ENCODE assay signal across 8 cellular contexts in the genomic region with DNA sequence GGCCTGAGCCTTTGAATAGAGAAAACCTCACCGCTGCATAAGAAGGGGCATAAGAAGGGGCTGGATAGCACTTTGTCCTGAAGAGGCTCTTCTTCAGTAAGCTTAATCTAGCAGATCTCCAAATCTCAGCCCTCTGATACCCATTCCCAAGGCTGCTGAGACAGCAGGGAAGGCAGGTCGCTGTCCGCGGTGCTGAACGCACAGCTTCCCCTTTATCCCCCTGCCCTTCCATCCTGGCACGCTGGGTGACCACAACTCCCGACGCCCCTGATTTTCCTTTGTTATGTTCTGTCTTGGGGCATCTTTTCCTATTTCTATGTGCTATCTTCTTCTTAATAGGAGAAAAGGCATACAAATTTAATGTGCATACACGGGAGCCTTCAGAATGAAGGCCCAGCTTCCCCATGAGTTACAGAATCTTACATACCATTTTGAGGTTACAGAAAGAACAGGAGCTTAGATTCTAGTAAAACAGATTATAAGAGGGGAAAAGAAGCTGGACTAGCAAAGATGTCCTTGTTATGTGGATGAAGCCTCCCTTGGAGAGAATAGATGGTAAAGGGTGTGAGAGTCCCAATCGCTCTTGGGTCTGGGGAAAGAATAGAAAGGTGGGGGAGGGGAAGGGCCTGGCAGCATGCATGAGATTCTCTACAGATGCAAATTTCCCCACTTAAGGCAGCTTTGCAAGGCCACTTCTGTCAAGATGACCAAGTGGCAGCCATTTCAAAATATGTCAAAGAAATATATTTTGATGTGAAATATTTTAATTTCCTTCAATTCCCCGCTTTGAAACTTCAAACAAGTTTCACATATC. TPM values are rescaled to one million over a fixed set of nuclear protein-coding genes. Genes with fewer than 3 reads are reported as not detected.
DNase-seq lines count a peak whose midpoint lies in the region; ATAC-seq and TF ChIP-seq lines count a peak whose summit lies in the region.

No MANE protein-coding gene starts in this region.

- TF ChIP-seq POLR2A in body of pancreas (IDR thresholded peaks at IDR 0.05): no peak

- ATAC-seq in body of pancreas (no peak), GM19397 (IDR thresholded peaks at IDR 0.05; ENCODE audit: unreplicated experiment) (no peak), HG03025 (IDR thresholded peaks at IDR 0.05; ENCODE audit: low FRiP score, unreplicated experiment) (no peak)

- H3K27me3 ChIP-seq in MG63: peaks cover 22% of the 10 kb centered on the region
- peaks cover 0 to 13% of the 10 kb centered on the region in 2 donors for H3K27me3 ChIP-seq in body of pancreas

- TF ChIP-seq CTCF in body of pancreas (IDR thresholded peaks at IDR 0.05): no peak

- H3K4me1 ChIP-seq in body of pancreas: no peaks in the 10 kb centered on the region

- H3K4me3 ChIP-seq in MG63 (no peak overlapping the region), body of pancreas (no peak overlapping the region)

- H3K36me3 ChIP-seq in MG63: no peaks in the 10 kb centered on the region
- no peaks in the 10 kb centered on the region for H3K36me3 ChIP-seq in body of pancreas (replicated peaks in 1 of 2; ENCODE audit: insufficient read depth in 1 of 2, low read depth in 2 of 2)

- peak; percentile 61 for DNase-seq in ELR (ENCODE audit: low read depth)
- peak; percentile 42 for DNase-seq in MG63
- peak; percentile 35 to 68 (median 50) for DNase-seq in body of pancreas
- peak; percentile 86 for DNase-seq in islet precursor cell
- DNase-seq in SW 1271 (lab: John Stamatoyannopoulos, UW): no peak
- DNase-seq in NCI-H1417 (lab: John Stamatoyannopoulos, UW): no peak

- 5 to 10% methylated on average over 11 of the region's 11 CpGs for WGBS in body of pancreas, 2 donors

- H3K27ac ChIP-seq in body of pancreas: no peak overlapping the region

- H3K9me3 ChIP-seq in MG63 (0 out of 2 replicates have a peak, but pooled peaks cover 2% of the 10 kb centered on the region), body of pancreas (no peaks in the 10 kb centered on the region)

- intact Hi-C loops in body of pancreas (cut with DNase I): no loop called here

RNA-seq across cellular contexts. Expression of gene SULT4A1, which starts 5.7 kb away (rescaled TPM):
- not detected in 2 replicates for total RNA-seq in MG63 (2014; rRNA removed; shearing (Covaris generic); ENCODE audit: low replicate concordance)
- under 1 TPM in 1 of 2 donors, not detected in 1; 0.26 TPM for total RNA-seq in body of pancreas

RNA-seq across cellular contexts. Expression of gene PNPLA5, which starts 23.8 kb away (rescaled TPM):
- not detected in 2 replicates for total RNA-seq in MG63 (2014; rRNA removed; shearing (Covaris generic); ENCODE audit: low replicate concordance)
- not detected for total RNA-seq in body of pancreas

RNA-seq across cellular contexts. Expression of gene PNPLA3, which starts 55.6 kb away (rescaled TPM):
- 4.1 and 6.7 TPM in 2 replicates for total RNA-seq in MG63 (2014; rRNA removed; shearing (Covaris generic); ENCODE audit: low replicate concordance)
- under 1 TPM; 0.66 to 0.78 TPM for total RNA-seq in body of pancreas

RNA-seq across cellular contexts. Expression of gene EFCAB6, which starts 55.9 kb away (rescaled TPM):
- 0.37 and 2.9 TPM in 2 replicates for total RNA-seq in MG63 (2014; rRNA removed; shearing (Covaris generic); ENCODE audit: low replicate concordance)
- total RNA-seq in body of pancreas: 1 to 10 TPM; 4.0 to 4.4 TPM

Comparison
In these comparisons a context has a peak if more than half of its experiments do, and no peak if none do; other contexts are left out.
1. DNase-seq: peak in ELR (single experiment), MG63 (single experiment), body of pancreas (4 of 4) and islet precursor cell (single experiment); none in SW 1271 (0 of 2) and NCI-H1417 (0 of 3).